ENCODE assay signal across 1 cellular context in genomic region chr17:78366109-78366848, GRCh38.
TF ChIP-seq lines count a peak whose summit lies in the region.

No MANE protein-coding gene starts in this region.

TF ChIP-seq in WTC11, 78 proteins besides CTCF, POLR2A, EP300 and RAD21 (continued from another document):
- TF ChIP-seq, protein P1, sequence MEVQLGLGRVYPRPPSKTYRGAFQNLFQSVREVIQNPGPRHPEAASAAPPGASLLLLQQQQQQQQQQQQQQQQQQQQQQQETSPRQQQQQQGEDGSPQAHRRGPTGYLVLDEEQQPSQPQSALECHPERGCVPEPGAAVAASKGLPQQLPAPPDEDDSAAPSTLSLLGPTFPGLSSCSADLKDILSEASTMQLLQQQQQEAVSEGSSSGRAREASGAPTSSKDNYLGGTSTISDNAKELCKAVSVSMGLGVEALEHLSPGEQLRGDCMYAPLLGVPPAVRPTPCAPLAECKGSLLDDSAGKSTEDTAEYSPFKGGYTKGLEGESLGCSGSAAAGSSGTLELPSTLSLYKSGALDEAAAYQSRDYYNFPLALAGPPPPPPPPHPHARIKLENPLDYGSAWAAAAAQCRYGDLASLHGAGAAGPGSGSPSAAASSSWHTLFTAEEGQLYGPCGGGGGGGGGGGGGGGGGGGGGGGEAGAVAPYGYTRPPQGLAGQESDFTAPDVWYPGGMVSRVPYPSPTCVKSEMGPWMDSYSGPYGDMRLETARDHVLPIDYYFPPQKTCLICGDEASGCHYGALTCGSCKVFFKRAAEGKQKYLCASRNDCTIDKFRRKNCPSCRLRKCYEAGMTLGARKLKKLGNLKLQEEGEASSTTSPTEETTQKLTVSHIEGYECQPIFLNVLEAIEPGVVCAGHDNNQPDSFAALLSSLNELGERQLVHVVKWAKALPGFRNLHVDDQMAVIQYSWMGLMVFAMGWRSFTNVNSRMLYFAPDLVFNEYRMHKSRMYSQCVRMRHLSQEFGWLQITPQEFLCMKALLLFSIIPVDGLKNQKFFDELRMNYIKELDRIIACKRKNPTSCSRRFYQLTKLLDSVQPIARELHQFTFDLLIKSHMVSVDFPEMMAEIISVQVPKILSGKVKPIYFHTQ (CRISPR knock-in tag; IDR thresholded peaks at IDR 0.05): no peak
- TF ChIP-seq ATF1 (CRISPR knock-in tag; IDR thresholded peaks at IDR 0.05) (no peak), IRF2 (CRISPR knock-in tag; IDR thresholded peaks at IDR 0.05; ENCODE audit: borderline replicate concordance, low read depth) (no peak), NR1H2 (CRISPR knock-in tag; IDR thresholded peaks at IDR 0.05) (no peak), ZNF425 (CRISPR knock-in tag; conservative IDR thresholded peaks at IDR 0.05) (no peak), ZNF416 (CRISPR knock-in tag; IDR thresholded peaks at IDR 0.05) (no peak), SP1 (CRISPR knock-in tag; conservative IDR thresholded peaks at IDR 0.05) (no peak), ZNF317 (CRISPR knock-in tag; IDR thresholded peaks at IDR 0.05; ENCODE audit: borderline replicate concordance, low read depth) (no peak), RORB (CRISPR knock-in tag; IDR thresholded peaks at IDR 0.05) (no peak), CREM (CRISPR knock-in tag; IDR thresholded peaks at IDR 0.05) (no peak), E2F4 (CRISPR knock-in tag; IDR thresholded peaks at IDR 0.05; ENCODE audit: borderline replicate concordance, low read depth) (no peak), NFATC4 (CRISPR knock-in tag; IDR thresholded peaks at IDR 0.05) (no peak), TEAD1 (CRISPR knock-in tag; IDR thresholded peaks at IDR 0.05) (no peak)
- TF ChIP-seq, protein P2, sequence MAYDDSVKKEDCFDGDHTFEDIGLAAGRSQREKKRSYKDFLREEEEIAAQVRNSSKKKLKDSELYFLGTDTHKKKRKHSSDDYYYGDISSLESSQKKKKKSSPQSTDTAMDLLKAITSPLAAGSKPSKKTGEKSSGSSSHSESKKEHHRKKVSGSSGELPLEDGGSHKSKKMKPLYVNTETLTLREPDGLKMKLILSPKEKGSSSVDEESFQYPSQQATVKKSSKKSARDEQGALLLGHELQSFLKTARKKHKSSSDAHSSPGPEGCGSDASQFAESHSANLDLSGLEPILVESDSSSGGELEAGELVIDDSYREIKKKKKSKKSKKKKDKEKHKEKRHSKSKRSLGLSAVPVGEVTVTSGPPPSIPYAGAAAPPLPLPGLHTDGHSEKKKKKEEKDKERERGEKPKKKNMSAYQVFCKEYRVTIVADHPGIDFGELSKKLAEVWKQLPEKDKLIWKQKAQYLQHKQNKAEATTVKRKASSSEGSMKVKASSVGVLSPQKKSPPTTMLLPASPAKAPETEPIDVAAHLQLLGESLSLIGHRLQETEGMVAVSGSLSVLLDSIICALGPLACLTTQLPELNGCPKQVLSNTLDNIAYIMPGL (CRISPR knock-in tag; IDR thresholded peaks at IDR 0.05): no peak
- TF ChIP-seq, protein P3, sequence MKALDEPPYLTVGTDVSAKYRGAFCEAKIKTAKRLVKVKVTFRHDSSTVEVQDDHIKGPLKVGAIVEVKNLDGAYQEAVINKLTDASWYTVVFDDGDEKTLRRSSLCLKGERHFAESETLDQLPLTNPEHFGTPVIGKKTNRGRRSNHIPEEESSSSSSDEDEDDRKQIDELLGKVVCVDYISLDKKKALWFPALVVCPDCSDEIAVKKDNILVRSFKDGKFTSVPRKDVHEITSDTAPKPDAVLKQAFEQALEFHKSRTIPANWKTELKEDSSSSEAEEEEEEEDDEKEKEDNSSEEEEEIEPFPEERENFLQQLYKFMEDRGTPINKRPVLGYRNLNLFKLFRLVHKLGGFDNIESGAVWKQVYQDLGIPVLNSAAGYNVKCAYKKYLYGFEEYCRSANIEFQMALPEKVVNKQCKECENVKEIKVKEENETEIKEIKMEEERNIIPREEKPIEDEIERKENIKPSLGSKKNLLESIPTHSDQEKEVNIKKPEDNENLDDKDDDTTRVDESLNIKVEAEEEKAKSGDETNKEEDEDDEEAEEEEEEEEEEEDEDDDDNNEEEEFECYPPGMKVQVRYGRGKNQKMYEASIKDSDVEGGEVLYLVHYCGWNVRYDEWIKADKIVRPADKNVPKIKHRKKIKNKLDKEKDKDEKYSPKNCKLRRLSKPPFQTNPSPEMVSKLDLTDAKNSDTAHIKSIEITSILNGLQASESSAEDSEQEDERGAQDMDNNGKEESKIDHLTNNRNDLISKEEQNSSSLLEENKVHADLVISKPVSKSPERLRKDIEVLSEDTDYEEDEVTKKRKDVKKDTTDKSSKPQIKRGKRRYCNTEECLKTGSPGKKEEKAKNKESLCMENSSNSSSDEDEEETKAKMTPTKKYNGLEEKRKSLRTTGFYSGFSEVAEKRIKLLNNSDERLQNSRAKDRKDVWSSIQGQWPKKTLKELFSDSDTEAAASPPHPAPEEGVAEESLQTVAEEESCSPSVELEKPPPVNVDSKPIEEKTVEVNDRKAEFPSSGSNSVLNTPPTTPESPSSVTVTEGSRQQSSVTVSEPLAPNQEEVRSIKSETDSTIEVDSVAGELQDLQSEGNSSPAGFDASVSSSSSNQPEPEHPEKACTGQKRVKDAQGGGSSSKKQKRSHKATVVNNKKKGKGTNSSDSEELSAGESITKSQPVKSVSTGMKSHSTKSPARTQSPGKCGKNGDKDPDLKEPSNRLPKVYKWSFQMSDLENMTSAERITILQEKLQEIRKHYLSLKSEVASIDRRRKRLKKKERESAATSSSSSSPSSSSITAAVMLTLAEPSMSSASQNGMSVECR (CRISPR knock-in tag; IDR thresholded peaks at IDR 0.05; ENCODE audit: borderline replicate concordance): no peak
- TF ChIP-seq, protein P4, sequence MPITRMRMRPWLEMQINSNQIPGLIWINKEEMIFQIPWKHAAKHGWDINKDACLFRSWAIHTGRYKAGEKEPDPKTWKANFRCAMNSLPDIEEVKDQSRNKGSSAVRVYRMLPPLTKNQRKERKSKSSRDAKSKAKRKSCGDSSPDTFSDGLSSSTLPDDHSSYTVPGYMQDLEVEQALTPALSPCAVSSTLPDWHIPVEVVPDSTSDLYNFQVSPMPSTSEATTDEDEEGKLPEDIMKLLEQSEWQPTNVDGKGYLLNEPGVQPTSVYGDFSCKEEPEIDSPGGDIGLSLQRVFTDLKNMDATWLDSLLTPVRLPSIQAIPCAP (CRISPR knock-in tag; IDR thresholded peaks at IDR 0.05): no peak
- TF ChIP-seq, protein P5, sequence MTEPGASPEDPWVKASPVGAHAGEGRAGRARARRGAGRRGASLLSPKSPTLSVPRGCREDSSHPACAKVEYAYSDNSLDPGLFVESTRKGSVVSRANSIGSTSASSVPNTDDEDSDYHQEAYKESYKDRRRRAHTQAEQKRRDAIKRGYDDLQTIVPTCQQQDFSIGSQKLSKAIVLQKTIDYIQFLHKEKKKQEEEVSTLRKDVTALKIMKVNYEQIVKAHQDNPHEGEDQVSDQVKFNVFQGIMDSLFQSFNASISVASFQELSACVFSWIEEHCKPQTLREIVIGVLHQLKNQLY (CRISPR knock-in tag; IDR thresholded peaks at IDR 0.05): no peak
- TF ChIP-seq, protein P6, sequence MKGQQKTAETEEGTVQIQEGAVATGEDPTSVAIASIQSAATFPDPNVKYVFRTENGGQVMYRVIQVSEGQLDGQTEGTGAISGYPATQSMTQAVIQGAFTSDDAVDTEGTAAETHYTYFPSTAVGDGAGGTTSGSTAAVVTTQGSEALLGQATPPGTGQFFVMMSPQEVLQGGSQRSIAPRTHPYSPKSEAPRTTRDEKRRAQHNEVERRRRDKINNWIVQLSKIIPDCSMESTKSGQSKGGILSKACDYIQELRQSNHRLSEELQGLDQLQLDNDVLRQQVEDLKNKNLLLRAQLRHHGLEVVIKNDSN (CRISPR knock-in tag; IDR thresholded peaks at IDR 0.05): no peak
- TF ChIP-seq, protein P7, sequence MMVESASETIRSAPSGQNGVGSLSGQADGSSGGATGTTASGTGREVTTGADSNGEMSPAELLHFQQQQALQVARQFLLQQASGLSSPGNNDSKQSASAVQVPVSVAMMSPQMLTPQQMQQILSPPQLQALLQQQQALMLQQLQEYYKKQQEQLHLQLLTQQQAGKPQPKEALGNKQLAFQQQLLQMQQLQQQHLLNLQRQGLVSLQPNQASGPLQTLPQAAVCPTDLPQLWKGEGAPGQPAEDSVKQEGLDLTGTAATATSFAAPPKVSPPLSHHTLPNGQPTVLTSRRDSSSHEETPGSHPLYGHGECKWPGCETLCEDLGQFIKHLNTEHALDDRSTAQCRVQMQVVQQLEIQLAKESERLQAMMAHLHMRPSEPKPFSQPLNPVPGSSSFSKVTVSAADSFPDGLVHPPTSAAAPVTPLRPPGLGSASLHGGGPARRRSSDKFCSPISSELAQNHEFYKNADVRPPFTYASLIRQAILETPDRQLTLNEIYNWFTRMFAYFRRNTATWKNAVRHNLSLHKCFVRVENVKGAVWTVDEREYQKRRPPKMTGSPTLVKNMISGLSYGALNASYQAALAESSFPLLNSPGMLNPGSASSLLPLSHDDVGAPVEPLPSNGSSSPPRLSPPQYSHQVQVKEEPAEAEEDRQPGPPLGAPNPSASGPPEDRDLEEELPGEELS (CRISPR knock-in tag; IDR thresholded peaks at IDR 0.05): no peak
